In the genomic region with DNA sequence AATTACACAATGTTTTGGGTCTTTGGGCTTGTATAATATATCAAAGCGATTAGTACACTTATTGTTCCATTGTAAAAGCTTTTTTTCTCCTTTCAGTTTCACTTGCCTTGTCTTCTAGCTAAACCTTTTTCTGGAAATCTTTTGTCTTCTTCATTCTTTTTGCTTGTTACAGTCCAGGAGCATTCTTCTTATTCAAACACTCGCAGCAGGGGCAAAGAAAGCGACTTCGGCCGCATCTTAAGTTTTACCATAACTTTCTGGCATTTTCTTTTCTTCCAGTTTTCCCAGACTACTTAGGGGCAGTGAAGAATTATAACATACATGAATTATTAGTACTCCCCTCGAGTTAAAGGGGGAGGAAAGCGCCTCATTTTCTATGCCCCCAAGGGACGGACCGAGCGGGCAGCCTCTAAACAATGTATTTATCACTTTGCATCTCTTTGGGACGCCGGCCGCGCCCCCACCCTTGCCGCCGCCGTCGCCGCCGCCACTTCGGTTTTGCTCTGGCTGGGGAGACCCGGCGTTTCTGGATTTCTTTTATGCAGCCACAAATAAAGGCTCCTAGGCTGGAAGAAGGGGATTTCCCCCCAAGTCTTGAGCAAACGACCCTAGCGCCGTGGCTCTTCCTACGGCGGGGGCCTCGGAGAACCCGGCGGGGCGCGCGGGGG, we compare ENCODE assay signal across 10 cellular contexts. TPM values are rescaled to one million over a fixed set of nuclear protein-coding genes. Genes with fewer than 3 reads are reported as not detected.
A peak's percentile ranks its signal among the peaks of the same experiment; 100 is the strongest.
DNase-seq lines count a peak whose midpoint lies in the region; ATAC-seq and TF ChIP-seq lines count a peak whose summit lies in the region.
"Had no signal": no experiment of that assay in that cellular context is flagged by ENCODE, and none has a peak within 500 bp of the region (broad histone marks: within the 10 kb centered on the region; RNA-seq: fewer than 3 reads in every experiment).

No MANE protein-coding gene starts in this region.

- no peaks in the 10 kb centered on the region for H3K27me3 ChIP-seq in lung (ENCODE audit: control insufficient read depth, insufficient read depth)
- peaks cover 0 to 80% of the 10 kb centered on the region in 2 donors for H3K27me3 ChIP-seq in tibial nerve

- peaks cover 60% of the 10 kb centered on the region for H3K27me3 Mint-ChIP-seq in activated naive CD4-positive, alpha-beta T cell treated with anti-CD3 and anti-CD28 coated beads, Interleukin-2, amount 50 U/mL, for 24 hours
- peaks cover 53% of the 10 kb centered on the region for H3K27me3 Mint-ChIP-seq in activated naive CD8-positive, alpha-beta T cell

- no peak for DNase-seq in activated naive CD4-positive, alpha-beta T cell treated with Interleukin-2 at 50 U/mL for 16 hours
- DNase-seq in lung (ENCODE audit: low spot score) (no peak), tibial nerve (ENCODE audit: low spot score in 2 of 2) (no peak), occipital lobe (lab: John Stamatoyannopoulos, UW) (no peak), DMS153 treated with DMSO at 0.1 percent for 48 hours (lab: John Stamatoyannopoulos, UW; ENCODE audit: unreplicated experiment) (no peak)

- no peaks in the 10 kb centered on the region for H3K36me3 Mint-ChIP-seq in activated naive CD4-positive, alpha-beta T cell treated with anti-CD3 and anti-CD28 coated beads, Interleukin-2, amount 50 U/mL, for 24 hours
- H3K36me3 Mint-ChIP-seq in activated naive CD8-positive, alpha-beta T cell = no peaks in the 10 kb centered on the region

- TF ChIP-seq EP300 in tibial nerve (IDR thresholded peaks at IDR 0.05) = no peak

- H3K36me3 ChIP-seq in lung (ENCODE audit: control insufficient read depth in 2 of 2, insufficient read depth in 2 of 2, low read length in 2 of 2) = no peaks in the 10 kb centered on the region
- H3K36me3 ChIP-seq in tibial nerve = no peaks in the 10 kb centered on the region
- H3K36me3 ChIP-seq: adrenal gland had no signal

- no peak for TF ChIP-seq POLR2A in tibial nerve (IDR thresholded peaks at IDR 0.05)

- no peaks in the 10 kb centered on the region for H3K9me3 Mint-ChIP-seq in activated naive CD4-positive, alpha-beta T cell treated with anti-CD3 and anti-CD28 coated beads, Interleukin-2, amount 50 U/mL, for 24 hours
- no peaks in the 10 kb centered on the region for H3K9me3 Mint-ChIP-seq in activated naive CD8-positive, alpha-beta T cell (ENCODE audit: low read depth)

- TF ChIP-seq CTCF in lung (IDR thresholded peaks at IDR 0.05; ENCODE audit: control extremely low read depth, extremely low read depth) (no peak), tibial nerve (IDR thresholded peaks at IDR 0.05) (no peak)

- H3K4me1 ChIP-seq in lung (ENCODE audit: control insufficient read depth in 2 of 2, insufficient read depth in 2 of 2, low read length in 2 of 2) = peaks cover 0 to 5% of the 10 kb centered on the region in 2 donors
- H3K4me1 ChIP-seq in tibial nerve = peaks cover 0 to 34% (median 14%) of the 10 kb centered on the region in 4 donors

- H3K4me3 ChIP-seq in lung (peak overlapping the region; percentile 40), tibial nerve (peak overlapping the region; percentile 28 to 55 (median 40))

- peaks cover 0 to 5% of the 10 kb centered on the region in 2 donors for H3K9me3 ChIP-seq in lung (ENCODE audit: control insufficient read depth in 2 of 2, insufficient read depth in 1 of 2, low read length in 1 of 2)
- H3K9me3 ChIP-seq in tibial nerve = peaks cover 0 to under 1% (median 0%) of the 10 kb centered on the region in 4 donors
- H3K9me3 ChIP-seq: adrenal gland had no signal

- WGBS in lung, 2 donors = 6 to 9% methylated on average over 34 of the region's 34 CpGs
- WGBS in tibial nerve, 2 donors = 12 to 15% methylated on average over 28 to 30 of the region's 34 CpGs

- H3K4me3 Mint-ChIP-seq in activated naive CD4-positive, alpha-beta T cell treated with anti-CD3 and anti-CD28 coated beads, Interleukin-2, amount 50 U/mL, for 24 hours = peak overlapping the region; percentile 83
- H3K4me3 Mint-ChIP-seq in activated naive CD8-positive, alpha-beta T cell = peak overlapping the region; percentile 67

- ATAC-seq in lung (ENCODE audit: insufficient read depth, low FRiP score) (no peak), HG02610 (IDR thresholded peaks at IDR 0.05; ENCODE audit: unreplicated experiment) (no peak)

- H3K27ac ChIP-seq in lung (ENCODE audit: low read depth in 1 of 2, low read length in 1 of 2) (no peak overlapping the region), tibial nerve (peak overlapping the region in 2 of 4 donors; percentile 31 to 61)
- H3K27ac ChIP-seq: adrenal gland had no signal

- peaks cover 12% of the 10 kb centered on the region for H3K4me1 Mint-ChIP-seq in activated naive CD4-positive, alpha-beta T cell treated with anti-CD3 and anti-CD28 coated beads, Interleukin-2, amount 50 U/mL, for 24 hours
- H3K4me1 Mint-ChIP-seq in activated naive CD8-positive, alpha-beta T cell (ENCODE audit: low read depth) = peaks cover 9% of the 10 kb centered on the region

- H3K27ac Mint-ChIP-seq in activated naive CD4-positive, alpha-beta T cell treated with anti-CD3 and anti-CD28 coated beads, Interleukin-2, amount 50 U/mL, for 24 hours = no peak overlapping the region
- H3K27ac Mint-ChIP-seq in activated naive CD8-positive, alpha-beta T cell = no peak overlapping the region

RNA-seq across cellular contexts. Expression of a gene that starts 7.5 kb away (rescaled TPM):
- not detected for total RNA-seq in lung
- polyA plus RNA-seq in lung = not detected
- total RNA-seq in tibial nerve = not detected
- 1.1 TPM for total RNA-seq in occipital lobe
- total RNA-seq: adrenal gland, lung microvascular endothelial cell had no signal
- polyA plus RNA-seq: adrenal gland had no signal

RNA-seq across cellular contexts. Expression of a gene that starts 35.5 kb away (rescaled TPM):
- 10 to 100 TPM in 1 of 2 donors, 1 to 10 TPM in 1; 1.6 to 31.4 TPM for total RNA-seq in lung
- 1 to 10 TPM; 2.3 to 2.5 TPM for polyA plus RNA-seq in lung
- total RNA-seq in tibial nerve = 100 to 1,000 TPM in 2 of 4 donors, 10 to 100 TPM in 2; 76.5 to 171 (median 111) TPM
- 9.5 TPM for total RNA-seq in occipital lobe
- total RNA-seq: lung microvascular endothelial cell had no signal
